Comparison of ENCODE assay signal across 24 cellular contexts in the genomic region with DNA sequence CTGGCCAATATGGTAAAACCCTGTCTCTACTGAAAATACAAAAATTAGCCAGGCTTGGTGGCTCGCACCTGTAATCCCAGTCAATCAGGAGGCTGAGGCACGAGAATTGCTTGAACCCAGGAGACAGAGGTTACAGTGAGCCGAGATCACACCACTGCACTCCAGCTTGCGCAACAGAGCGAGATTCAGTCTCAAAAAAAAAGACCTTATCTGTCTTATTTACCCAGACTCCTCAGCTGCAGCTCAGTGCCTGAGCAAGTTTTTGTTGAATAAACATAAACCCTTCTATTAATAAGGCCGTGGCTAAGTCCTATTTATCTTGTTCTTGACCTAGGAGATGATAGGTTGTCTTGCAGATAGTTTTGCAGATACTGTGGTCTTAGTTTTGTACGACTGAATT.
"Had no signal": no experiment of that assay in that cellular context is flagged by ENCODE, and none has a peak within 500 bp of the region (broad histone marks: within the 10 kb centered on the region; RNA-seq: fewer than 3 reads in every experiment).

No MANE protein-coding gene starts in this region.

- H3K36me3 ChIP-seq: MG63, Peyer's patch had no signal

- H3K4me3 Mint-ChIP-seq: activated B cell treated with CpG ODN at 0.5 μM for 24 hours; activated CD4-positive, alpha-beta T cell treated with anti-CD3 and anti-CD28 coated beads, Interleukin-2, amount 10 ng/mL, durations not matched to agents 24 days and 14 days; activated CD8-positive, alpha-beta memory T cell treated with anti-CD3 and anti-CD28 coated beads, Interleukin-2, amount 10 ng/mL, durations not matched to agents 7 days and 5 days; activated naive CD4-positive, alpha-beta T cell treated with anti-CD3 and anti-CD28 coated beads for 36 hours; activated naive CD8-positive, alpha-beta T cell; activated T-cell treated with anti-CD3 and anti-CD28 coated beads, Interleukin-2, amount 50 U/mL, for 24 hours; activated T-helper 1 cell treated with anti-CD3 and anti-CD28 coated beads, Interleukin-12 subunit alpha, Interleukin-12 subunit beta, Interleukin-2, Interleukin-4 antibody, amounts not matched to agents 30 ng/mL and 10 ng/mL and 1 ng/mL, durations not matched to agents 14 hours and 24 hours and 36 hours; IgD-negative memory B cell; T-helper 1 cell treated with Interleukin-12 subunit alpha and Interleukin-12 subunit beta and Interleukin-4 antibody, amounts not matched to agents 30 μg/mL and 1 μg/mL, for 36 hours had no signal

- H3K27ac Mint-ChIP-seq: activated B cell treated with CpG ODN at 0.5 μM for 24 hours; activated CD4-positive, alpha-beta T cell treated with anti-CD3 and anti-CD28 coated beads, Interleukin-2, amount 10 ng/mL, durations not matched to agents 24 days and 14 days; activated CD8-positive, alpha-beta memory T cell treated with anti-CD3 and anti-CD28 coated beads, Interleukin-2, amount 10 ng/mL, durations not matched to agents 7 days and 5 days; activated naive CD4-positive, alpha-beta T cell treated with anti-CD3 and anti-CD28 coated beads for 36 hours; activated naive CD8-positive, alpha-beta T cell; activated T-cell treated with anti-CD3 and anti-CD28 coated beads, Interleukin-2, amount 50 U/mL, for 24 hours; activated T-helper 1 cell treated with anti-CD3 and anti-CD28 coated beads, Interleukin-12 subunit alpha, Interleukin-12 subunit beta, Interleukin-2, Interleukin-4 antibody, amounts not matched to agents 30 ng/mL and 10 ng/mL and 1 ng/mL, durations not matched to agents 14 hours and 24 hours and 36 hours; IgD-negative memory B cell; T-helper 1 cell treated with Interleukin-12 subunit alpha and Interleukin-12 subunit beta and Interleukin-4 antibody, amounts not matched to agents 30 μg/mL and 1 μg/mL, for 36 hours had no signal

- H3K4me1 ChIP-seq: Peyer's patch had no signal

- ATAC-seq: activated CD8-positive, alpha-beta memory T cell treated with anti-CD3 and anti-CD28 coated beads, Interleukin-2, amount 10 ng/mL, durations not matched to agents 7 days and 5 days had no signal

- H3K9me3 ChIP-seq: MG63, Peyer's patch had no signal

- H3K27me3 ChIP-seq: MG63, Peyer's patch had no signal

- H3K9me3 Mint-ChIP-seq: activated B cell treated with CpG ODN at 0.5 μM for 24 hours; activated CD4-positive, alpha-beta T cell treated with anti-CD3 and anti-CD28 coated beads, Interleukin-2, amount 10 ng/mL, durations not matched to agents 24 days and 14 days; activated naive CD4-positive, alpha-beta T cell treated with anti-CD3 and anti-CD28 coated beads for 36 hours; activated T-cell treated with anti-CD3 and anti-CD28 coated beads, Interleukin-2, amount 50 U/mL, for 24 hours; activated T-helper 1 cell treated with anti-CD3 and anti-CD28 coated beads, Interleukin-12 subunit alpha, Interleukin-12 subunit beta, Interleukin-2, Interleukin-4 antibody, amounts not matched to agents 30 ng/mL and 10 ng/mL and 1 ng/mL, durations not matched to agents 14 hours and 24 hours and 36 hours; T-helper 1 cell treated with Interleukin-12 subunit alpha and Interleukin-12 subunit beta and Interleukin-4 antibody, amounts not matched to agents 30 μg/mL and 1 μg/mL, for 36 hours had no signal

- H3K27me3 Mint-ChIP-seq: activated CD4-positive, alpha-beta T cell treated with anti-CD3 and anti-CD28 coated beads, Interleukin-2, amount 10 ng/mL, durations not matched to agents 24 days and 14 days; activated CD8-positive, alpha-beta memory T cell treated with anti-CD3 and anti-CD28 coated beads, Interleukin-2, amount 10 ng/mL, durations not matched to agents 7 days and 5 days; activated naive CD8-positive, alpha-beta T cell; activated T-cell treated with anti-CD3 and anti-CD28 coated beads, Interleukin-2, amount 50 U/mL, for 24 hours had no signal

- H3K27ac ChIP-seq: Peyer's patch, RWPE1 had no signal

- H3K4me1 Mint-ChIP-seq: activated B cell treated with CpG ODN at 0.5 μM for 24 hours; activated CD4-positive, alpha-beta T cell treated with anti-CD3 and anti-CD28 coated beads, Interleukin-2, amount 10 ng/mL, durations not matched to agents 24 days and 14 days; activated CD8-positive, alpha-beta memory T cell treated with anti-CD3 and anti-CD28 coated beads, Interleukin-2, amount 10 ng/mL, durations not matched to agents 7 days and 5 days had no signal

- H3K36me3 Mint-ChIP-seq: activated CD8-positive, alpha-beta memory T cell treated with anti-CD3 and anti-CD28 coated beads, Interleukin-2, amount 10 ng/mL, durations not matched to agents 7 days and 5 days; activated naive CD8-positive, alpha-beta T cell; IgD-negative memory B cell had no signal

- H3K4me3 ChIP-seq: MG63, Peyer's patch had no signal

- DNase-seq: activated B cell treated with CpG ODN at 0.5 μM for 24 hours; activated CD4-positive, alpha-beta T cell treated with anti-CD3 and anti-CD28 coated beads for 1 hour; activated CD4-positive, alpha-beta T cell treated with anti-CD3 and anti-CD28 coated beads, Interleukin-2, amount 10 ng/mL, durations not matched to agents 24 days and 14 days; activated CD4-positive, alpha-beta T cell treated with anti-CD3 and anti-CD28 coated beads, Interleukin-2, amount 50 U/mL, for 48 hours; activated CD8-positive, alpha-beta memory T cell treated with anti-CD3 and anti-CD28 coated beads, Interleukin-2, amount 10 ng/mL, durations not matched to agents 7 days and 5 days; activated gamma-delta T cell; activated naive CD4-positive, alpha-beta T cell treated with anti-CD3 and anti-CD28 coated beads for 36 hours; activated T-cell treated with anti-CD3 and anti-CD28 coated beads, Interleukin-2, amount 50 U/mL, for 24 hours; anterior cingulate cortex; cerebellar nuclear complex; MG63; NCI-H1092 treated with DMSO at 0.1 percent for 48 hours; NCI-H1417 treated with DMSO at 0.1 percent for 48 hours; NCI-H1694 treated with DMSO at 0.1 percent for 48 hours; NCI-H2029 treated with DMSO at 0.1 percent for 48 hours; NCI-H510A treated with DMSO at 0.1 percent for 48 hours; NK-92 treated with Interleukin-12 subunit alpha and Interleukin-12 subunit beta, amount 100 ng/mL, for 24 hours; Peyer's patch; SHP77 treated with DMSO at 0.1 percent for 48 hours had no signal
